ENCODE assay signal across 8 cellular contexts in genomic region chr19:48872182-48872883, GRCh38. TPM values are rescaled to one million over a fixed set of nuclear protein-coding genes. Genes with fewer than 3 reads are reported as not detected.
DNase-seq lines count a peak whose midpoint lies in the region; ATAC-seq and TF ChIP-seq lines count a peak whose summit lies in the region.

Gene PPP1R15A, plus strand, starts transcription at chr19:48872421. Its CDS starts 813 bp downstream, at chr19:48873234.

- peaks cover 33% of the 10 kb centered on the region for H3K4me1 Mint-ChIP-seq in endodermal cell

- peak within 1 kb of the TSS; percentile 95 to 98 for H3K18ac ChIP-seq in mesenchymal stem cell (ENCODE audit: low read depth in 1 of 2, low read length in 2 of 2)

- TF ChIP-seq CTCF in OCI-LY1 (IDR thresholded peaks at IDR 0.05; ENCODE audit: low read length) (no peak), endodermal cell (conservative IDR thresholded peaks at IDR 0.05) (peak; percentile 13)

- H2AFZ ChIP-seq in OCI-LY1 (ENCODE audit: low read length) (no peak within 1 kb of the TSS), mesenchymal stem cell (ENCODE audit: low read depth, low read length) (no peak within 1 kb of the TSS)

- peak within 1 kb of the TSS; percentile 100 for H3K4me2 ChIP-seq in BLaER1
- H3K4me2 ChIP-seq in OCI-LY1 (ENCODE audit: low read length) = peak within 1 kb of the TSS; percentile 92
- peak within 1 kb of the TSS; percentile 78 for H3K4me2 ChIP-seq in mesenchymal stem cell (ENCODE audit: low read length, poor library complexity, severe bottlenecking)

- H2BK15ac ChIP-seq in mesenchymal stem cell (ENCODE audit: low read depth, poor library complexity, severe bottlenecking) = peak within 1 kb of the TSS; percentile 99

- H2BK120ac ChIP-seq in mesenchymal stem cell (ENCODE audit: low read depth, low read length) = peak within 1 kb of the TSS; percentile 100

- H3K9ac ChIP-seq in BLaER1 (peak within 1 kb of the TSS; percentile 99), OCI-LY1 (ENCODE audit: low read length) (peak within 1 kb of the TSS; percentile 93), endodermal cell (ENCODE audit: extremely low read depth, low read length, poor library complexity, severe bottlenecking) (peak within 1 kb of the TSS; percentile 100), mesenchymal stem cell (ENCODE audit: low read length) (peak within 1 kb of the TSS; percentile 98)

- ATAC-seq in GM19372 (IDR thresholded peaks at IDR 0.05; ENCODE audit: low read depth, unreplicated experiment) = peak; percentile 46

- H3K79me2 ChIP-seq in OCI-LY1 (ENCODE audit: insufficient read depth, low read length) = no peaks in the 10 kb centered on the region

- peaks cover 1% of the 10 kb centered on the region for H3K79me1 ChIP-seq in mesenchymal stem cell (replicated peaks; ENCODE audit: low read length, poor library complexity, severe bottlenecking)

- H3K4me1 ChIP-seq in BLaER1 = peaks cover 74% of the 10 kb centered on the region
- peaks cover 36% of the 10 kb centered on the region for H3K4me1 ChIP-seq in OCI-LY1 (ENCODE audit: insufficient read depth, low read length, severe bottlenecking)
- no peaks in the 10 kb centered on the region for H3K4me1 ChIP-seq in endodermal cell (ENCODE audit: control insufficient read depth, insufficient read depth, low read length)
- H3K4me1 ChIP-seq in mesenchymal stem cell (ENCODE audit: control insufficient read depth, insufficient read depth, low read depth, low read length) = peaks cover 39% of the 10 kb centered on the region

- H4K8ac ChIP-seq in mesenchymal stem cell (ENCODE audit: low read length) = peak within 1 kb of the TSS; percentile 88

- H3K27ac ChIP-seq in BLaER1 (peak within 1 kb of the TSS; percentile 97), OCI-LY1 (ENCODE audit: low read depth, low read length, poor library complexity, severe bottlenecking) (peak within 1 kb of the TSS; percentile 71), endodermal cell (ENCODE audit: low read depth, low read length) (peak within 1 kb of the TSS; percentile 99), mesenchymal stem cell (ENCODE audit: low read length, poor library complexity, severe bottlenecking) (peak within 1 kb of the TSS; percentile 97)

- peak within 1 kb of the TSS; percentile 42 to 95 for H2BK12ac ChIP-seq in mesenchymal stem cell (ENCODE audit: low read length in 2 of 2)

- H2BK5ac ChIP-seq in mesenchymal stem cell (ENCODE audit: low read depth, low read length, poor library complexity, severe bottlenecking) = peak within 1 kb of the TSS; percentile 94

- no peaks in the 10 kb centered on the region for H3K9me3 Mint-ChIP-seq in endodermal cell

- WGBS in endodermal cell (ENCODE audit: insufficient coverage in 1 of 2, insufficient read length in 1 of 2), 2 experiments = 0 to 1% methylated on average over 33 to 53 of the region's 53 CpGs
- under 1% methylated on average over 53 of the region's 53 CpGs for WGBS in mesenchymal stem cell

- peak within 1 kb of the TSS; percentile 100 for H4K91ac ChIP-seq in mesenchymal stem cell (ENCODE audit: low read length)

- H3K4ac ChIP-seq in mesenchymal stem cell (ENCODE audit: low read depth in 1 of 2, low read length in 2 of 2) = peak within 1 kb of the TSS; percentile 83 to 97

- no peaks in the 10 kb centered on the region for H3F3A ChIP-seq in OCI-LY1 (ENCODE audit: insufficient read depth, low read length)

- peak within 1 kb of the TSS; percentile 9 to 90 for H3K23ac ChIP-seq in mesenchymal stem cell (ENCODE audit: low read length in 2 of 2)

- peak within 1 kb of the TSS; percentile 4 for H2AK5ac ChIP-seq in mesenchymal stem cell (ENCODE audit: low read length, severe bottlenecking)

- H3K4me3 ChIP-seq in BLaER1 (peak within 1 kb of the TSS; percentile 96), OCI-LY1 (ENCODE audit: low read depth, low read length, poor library complexity, severe bottlenecking) (peak within 1 kb of the TSS; percentile 90), endodermal cell (ENCODE audit: low read length) (peak within 1 kb of the TSS; percentile 93), mesenchymal stem cell (ENCODE audit: insufficient read depth in 1 of 2, low read depth in 1 of 2, low read length in 2 of 2) (peak within 1 kb of the TSS; percentile 72 to 87)

- H3K27me3 ChIP-seq in BLaER1 (no peaks in the 10 kb centered on the region), OCI-LY1 (ENCODE audit: insufficient read depth, low read length) (peaks cover 13% of the 10 kb centered on the region), endodermal cell (ENCODE audit: control insufficient read depth, insufficient read depth, low read length, poor library complexity, severe bottlenecking) (no peaks in the 10 kb centered on the region), mesenchymal stem cell (ENCODE audit: control insufficient read depth in 1 of 2, insufficient read depth in 1 of 2, low read length in 2 of 2) (no peaks in the 10 kb centered on the region)

- no peaks in the 10 kb centered on the region for H3K9me2 ChIP-seq in OCI-LY1 (ENCODE audit: low read depth, low read length)

- H3K27ac Mint-ChIP-seq in endodermal cell = peak within 1 kb of the TSS; percentile 100

- H3K36me3 ChIP-seq in BLaER1 (peaks cover 24% of the 10 kb centered on the region), OCI-LY1 (ENCODE audit: insufficient read depth, low read length) (peaks cover 6% of the 10 kb centered on the region; the same call in 1 of the 2 replicates), endodermal cell (ENCODE audit: control insufficient read depth, insufficient read depth, low read length) (peaks cover 38% of the 10 kb centered on the region), mesenchymal stem cell (ENCODE audit: control insufficient read depth in 1 of 2, insufficient read depth in 2 of 2, low read depth in 1 of 2, low read length in 2 of 2) (peaks cover 30 to 42% of the 10 kb centered on the region in 2 experiments)

- H3K4me3 Mint-ChIP-seq in endodermal cell = peak within 1 kb of the TSS; percentile 100

- DNase-seq in HuH-7 (ENCODE audit: low spot score) (peak; percentile 93), endodermal cell (peak; percentile 99), mesenchymal stem cell (peak; percentile 99)
- DNase-seq in activated CD8-positive, alpha-beta memory T cell treated with anti-CD3 and anti-CD28 coated beads, Interleukin-2, amount 50 U/mL, for 24 hours (ENCODE audit: extremely low read depth) = peak; percentile 97
- DNase-seq in stimulated activated CD8-positive, alpha-beta memory T cell treated with anti-CD3 and anti-CD28 coated beads, Interleukin-12 subunit alpha, Interleukin-12 subunit beta, amount 100 ng/mL, for 24 hours (ENCODE audit: extremely low read depth) = peak; percentile 93

- peak within 1 kb of the TSS; percentile 63 to 99 for H3K14ac ChIP-seq in mesenchymal stem cell (ENCODE audit: low read length in 2 of 2)

- H3K27me3 Mint-ChIP-seq in endodermal cell (ENCODE audit: insufficient read depth) = no peaks in the 10 kb centered on the region

- H4K20me1 ChIP-seq in BLaER1 = peaks cover 40% of the 10 kb centered on the region
- no peaks in the 10 kb centered on the region for H4K20me1 ChIP-seq in OCI-LY1 (ENCODE audit: insufficient read depth, low read length)

- no peaks in the 10 kb centered on the region for H3K9me3 ChIP-seq in BLaER1
- H3K9me3 ChIP-seq in OCI-LY1 (ENCODE audit: low read length) = no peaks in the 10 kb centered on the region
- H3K9me3 ChIP-seq in endodermal cell (ENCODE audit: control insufficient read depth, low read length) = no peaks in the 10 kb centered on the region
- no peaks in the 10 kb centered on the region for H3K9me3 ChIP-seq in mesenchymal stem cell (ENCODE audit: control insufficient read depth, low read length)

- H3K36me3 Mint-ChIP-seq in endodermal cell (ENCODE audit: low read depth) = peaks cover 41% of the 10 kb centered on the region

RNA-seq across cellular contexts. Expression of gene PPP1R15A, which starts in this region (rescaled TPM):
- 10 to 100 TPM; 41.5 to 45.0 TPM for total RNA-seq in endodermal cell
- polyA plus RNA-seq in endodermal cell (2013, experiment 1 of 2) = 33.8 TPM
- 34.1 TPM for polyA plus RNA-seq in endodermal cell (2013, experiment 2 of 2)
- polyA plus RNA-seq in mesenchymal stem cell (2013, experiment 1 of 2) = 121 TPM
- polyA plus RNA-seq in mesenchymal stem cell (2013, experiment 2 of 2) = 118 TPM

Comparison
In these comparisons a context has a peak if more than half of its experiments do, and no peak if none do; other contexts are left out.
1. Peak in every context shown above with its lines: DNase-seq, ATAC-seq, H3K4me3 ChIP-seq and H3K27ac ChIP-seq.